ENCODE assay signal across 23 cellular contexts in the genomic region with DNA sequence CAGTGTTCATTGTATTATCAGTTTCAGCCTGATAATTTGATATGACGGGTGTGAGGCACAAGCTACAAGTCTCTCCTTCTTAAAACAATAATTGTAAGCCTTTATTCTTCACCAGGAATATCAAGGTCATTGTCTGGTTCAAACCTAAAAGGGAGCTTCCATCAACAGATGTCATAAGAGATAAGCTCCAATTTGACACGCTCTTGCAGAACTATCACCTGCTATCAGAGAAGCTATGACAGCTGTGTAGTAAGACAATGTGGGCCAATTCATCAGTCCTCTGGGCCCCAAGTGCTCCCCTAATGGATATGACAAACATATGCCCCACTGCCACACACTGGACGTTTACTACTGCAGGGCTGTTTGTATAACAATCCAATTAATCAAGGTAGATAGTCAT.
"Had no signal": no experiment of that assay in that cellular context is flagged by ENCODE, and none has a peak within 500 bp of the region (broad histone marks: within the 10 kb centered on the region; RNA-seq: fewer than 3 reads in every experiment).

No MANE protein-coding gene starts in this region.

- H3K4me1 ChIP-seq: breast epithelium, Peyer's patch, SJSA1 had no signal

- H3K4me3 ChIP-seq: breast epithelium, MG63, Peyer's patch, SJSA1 had no signal

- DNase-seq: activated CD4-positive, alpha-beta T cell treated with anti-CD3 and anti-CD28 coated beads for 48 hours; activated CD4-positive, alpha-beta T cell treated with anti-CD3 and anti-CD28 coated beads, Interleukin-2, amount 50 U/mL, for 4 hours; activated CD4-positive, CD25-positive, alpha-beta regulatory T cell treated with anti-CD3 and anti-CD28 coated beads, Interleukin-2, amount 50 U/mL, for 72 hours; activated CD8-positive, alpha-beta memory T cell treated with anti-CD3 and anti-CD28 coated beads, Interleukin-2, amount 50 U/mL, for 48 hours; activated CD8-positive, alpha-beta T cell treated with anti-CD3 and anti-CD28 coated beads, Interleukin-2, amount 10 ng/mL, durations not matched to agents 7 days and 5 days; activated naive CD4-positive, alpha-beta T cell; activated T-cell treated with anti-CD3 and anti-CD28 coated beads, Interleukin-2, amount 50 U/mL, for 1 hour; aorta; caudate nucleus; MG63; MV-4-11; NCI-H1092 treated with DMSO at 0.1 percent for 48 hours; NCI-H1417 treated with DMSO at 0.1 percent for 48 hours; NCI-H187; NCI-H2081; NCI-H226; Peyer's patch; Right ventricle myocardium superior; T-helper 17 cell; T-helper 9 cell had no signal

- H3K27me3 ChIP-seq: breast epithelium, MG63, Peyer's patch, SJSA1 had no signal

- H3K36me3 ChIP-seq: breast epithelium, MG63, Peyer's patch, SJSA1 had no signal

- H3K9me3 ChIP-seq: breast epithelium, MG63, Peyer's patch, SJSA1 had no signal

- H3K27ac ChIP-seq: breast epithelium, Peyer's patch, RWPE1, SJSA1 had no signal
